ENCODE assay signal across 8 cellular contexts in the genomic region with DNA sequence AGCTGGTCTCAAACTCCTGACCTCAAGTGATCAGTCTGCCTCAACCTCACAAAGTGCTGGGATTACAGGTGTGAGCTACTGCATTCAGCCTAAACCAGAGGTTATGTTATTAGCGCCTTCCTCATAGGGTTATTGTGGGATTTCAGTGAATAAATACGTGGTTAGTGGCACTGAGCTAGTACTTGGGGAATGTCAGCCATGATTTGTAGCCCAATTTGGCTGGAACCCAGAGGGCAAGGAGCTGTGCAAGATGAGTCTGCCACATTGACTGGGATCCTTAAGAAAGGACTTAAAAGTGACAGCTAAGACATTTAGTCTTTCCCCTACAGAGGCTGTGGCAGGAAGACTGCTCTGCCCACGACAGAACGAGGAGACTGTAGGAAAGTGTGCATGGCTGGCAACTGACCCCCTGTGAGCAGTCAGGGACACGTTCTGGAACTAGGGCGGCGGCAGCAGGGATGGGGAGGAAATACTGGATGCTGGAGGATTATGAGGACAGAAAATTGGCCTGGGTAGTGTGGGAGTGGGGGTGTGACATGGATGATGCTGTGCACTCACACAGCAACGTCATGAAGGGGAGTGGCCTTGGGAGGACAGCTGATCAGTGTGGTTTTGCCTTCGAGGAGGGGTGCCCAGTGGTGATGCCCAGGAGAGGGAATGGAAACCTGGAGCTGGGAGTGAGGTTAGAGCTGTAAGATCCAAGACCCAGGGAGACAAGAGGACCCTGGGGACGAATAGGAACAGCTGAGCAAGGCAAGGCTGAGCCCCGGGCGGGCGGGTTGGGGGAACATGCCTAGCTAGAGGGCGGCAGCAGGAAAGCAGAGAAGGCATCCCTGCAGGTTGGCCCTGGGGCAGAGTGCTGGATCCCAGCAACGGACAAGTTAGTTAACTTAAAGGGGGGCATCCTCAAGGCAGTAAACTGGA. TPM values are rescaled to one million over a fixed set of nuclear protein-coding genes. Genes with fewer than 3 reads are reported as not detected.
DNase-seq lines count a peak whose midpoint lies in the region; ATAC-seq and TF ChIP-seq lines count a peak whose summit lies in the region.

No MANE protein-coding gene starts in this region.

- intact Hi-C loops in spleen (cut with DNase I; ENCODE audit: low total_unique reads), result no loop called here

- in situ Hi-C loops in GM13976 (cut with MboI; ENCODE audit: low sequenced_read_pairs, unreplicated experiment), result no loop called here

- TF ChIP-seq POLR2A in spleen (IDR thresholded peaks at IDR 0.05), result no peak

- H3K9me3 ChIP-seq in WERI-Rb-1 (ENCODE audit: severe bottlenecking) (peaks cover 7% of the 10 kb centered on the region), spleen (peaks cover 0 to 10% (median 6%) of the 10 kb centered on the region in 8 donors)

- peaks cover 28 to 58% (median 47%) of the 10 kb centered on the region in 6 donors for H3K4me1 ChIP-seq in spleen

- no peaks in the 10 kb centered on the region for H3K27me3 ChIP-seq in WERI-Rb-1 (ENCODE audit: insufficient read depth, low read depth, severe bottlenecking)
- H3K27me3 ChIP-seq in kidney epithelial cell (ENCODE audit: control insufficient read depth, insufficient read depth, low read length), result no peaks in the 10 kb centered on the region
- peaks cover 0 to 3% (median 0%) of the 10 kb centered on the region in 7 donors for H3K27me3 ChIP-seq in spleen (replicated peaks in 1 of 7)

- TF ChIP-seq CTCF in GM13976 (IDR thresholded peaks at IDR 0.05; ENCODE audit: borderline replicate concordance, control extremely low read depth, extremely low read depth, insufficient read depth, missing control alignments) (no peak), WERI-Rb-1 (IDR thresholded peaks at IDR 0.05; ENCODE audit: low read depth, low read length) (no peak), kidney epithelial cell (IDR thresholded peaks at IDR 0.05; ENCODE audit: insufficient read depth, low read length, poor library complexity, severe bottlenecking) (no peak), spleen (IDR thresholded peaks at IDR 0.05 in 8 of 11, conservative IDR thresholded peaks at IDR 0.05 in 3 of 11) (no peak)

- peak overlapping the region; percentile 80 for H3K4me3 ChIP-seq in WERI-Rb-1 (ENCODE audit: low read depth, low read length)
- peak overlapping the region; percentile 3 for H3K4me3 ChIP-seq in kidney epithelial cell (ENCODE audit: low read depth, low read length)
- H3K4me3 ChIP-seq in spleen, result peak overlapping the region in 6 of 8 donors; percentile 4 to 81 (median 64)

- ATAC-seq in GM18517 (IDR thresholded peaks at IDR 0.05; ENCODE audit: unreplicated experiment), result no peak
- no peak for ATAC-seq in GM21528 (IDR thresholded peaks at IDR 0.05; ENCODE audit: low FRiP score, unreplicated experiment)

- H3K27ac ChIP-seq in WERI-Rb-1 (no peak overlapping the region), spleen (peak overlapping the region; percentile 38 to 87 (median 78))

- H3K36me3 ChIP-seq in WERI-Rb-1 (peaks cover 4% of the 10 kb centered on the region), kidney epithelial cell (ENCODE audit: control insufficient read depth, insufficient read depth, low read length) (no peaks in the 10 kb centered on the region), spleen (no peaks in the 10 kb centered on the region)

- 3 to 17% (median 8%) methylated on average over 15 of the region's 15 CpGs for WGBS in spleen, 5 donors

- DNase-seq in GM13976 (ENCODE audit: low spot score), result peak; percentile 77
- peak; percentile 82 for DNase-seq in NCI-H2107 treated with DMSO at 0.1 percent for 48 hours (lab: John Stamatoyannopoulos, UW; ENCODE audit: unreplicated experiment)
- peak; percentile 84 for DNase-seq in WERI-Rb-1
- peak; percentile 98 for DNase-seq in cerebellum (ENCODE audit: low spot score)
- no peak for DNase-seq in kidney epithelial cell (ENCODE audit: low read depth)
- peak; percentile 83 for DNase-seq in spleen

RNA-seq across cellular contexts. Expression of a gene that starts 14.5 kb away (rescaled TPM):
- total RNA-seq in cerebellum, result 69.1 TPM
- 247 and 275 TPM in 2 replicates for total RNA-seq in kidney epithelial cell
- 100 to 1,000 TPM; 124 to 164 (median 137) TPM for total RNA-seq in spleen
- 100 to 1,000 TPM; 257 to 312 (median 270) TPM for polyA plus RNA-seq in spleen

RNA-seq across cellular contexts. Expression of a gene that starts 14.8 kb away (rescaled TPM):
- total RNA-seq in cerebellum (31.5 TPM), kidney epithelial cell (15.6 and 19.2 TPM in 2 replicates), spleen (10 to 100 TPM; 23.0 to 28.4 (median 25.5) TPM)
- 10 to 100 TPM; 11.0 to 27.2 (median 11.9) TPM for polyA plus RNA-seq in spleen

RNA-seq across cellular contexts. Expression of a gene that starts 19.8 kb away (rescaled TPM):
- total RNA-seq in cerebellum (6.6 TPM), kidney epithelial cell (68.5 and 77.7 TPM in 2 replicates), spleen (10 to 100 TPM; 16.5 to 60.7 (median 20.5) TPM)
- 10 to 100 TPM; 33.1 to 43.3 (median 41.6) TPM for polyA plus RNA-seq in spleen

RNA-seq across cellular contexts. Expression of a gene that starts 44.8 kb away (rescaled TPM):
- total RNA-seq in cerebellum (7.1 TPM), kidney epithelial cell (51.9 and 52.3 TPM in 2 replicates), spleen (1 to 10 TPM; 1.5 to 6.0 (median 3.0) TPM)
- 1 to 10 TPM in 1 of 3 donors, under 1 TPM in 2; 0.48 to 1.5 (median 0.85) TPM for polyA plus RNA-seq in spleen

RNA-seq across cellular contexts. Expression of a gene that starts 55.5 kb away (rescaled TPM):
- total RNA-seq in cerebellum (1.1 TPM), kidney epithelial cell (19.1 and 23.1 TPM in 2 replicates), spleen (10 to 100 TPM in 6 of 7 donors, 1 to 10 TPM in 1; 9.3 to 31.0 (median 14.9) TPM)
- 1 to 10 TPM; 3.1 to 6.4 (median 4.7) TPM for polyA plus RNA-seq in spleen

Comparison
In these comparisons a context has a peak if more than half of its experiments do, and no peak if none do; other contexts are left out.
1. H3K4me3 ChIP-seq: peak in every context shown above with its lines; median percentile 80 in WERI-Rb-1; 64 in spleen; 3 in kidney epithelial cell.